Comparison of ENCODE assay signal across 1 cellular context in genomic region chr6:138250053-138250452, GRCh38.
TF ChIP-seq lines count a peak whose summit lies in the region.

No MANE protein-coding gene starts in this region.

TF ChIP-seq in WTC11, 78 proteins besides CTCF, POLR2A, EP300 and RAD21 (continued from another document):
- TF ChIP-seq AFF4 (CRISPR knock-in tag; IDR thresholded peaks at IDR 0.05; ENCODE audit: borderline replicate concordance) (no peak), PREB (CRISPR knock-in tag; IDR thresholded peaks at IDR 0.05; ENCODE audit: borderline replicate concordance) (no peak), E2F5 (CRISPR knock-in tag; IDR thresholded peaks at IDR 0.05) (no peak), CREM (CRISPR knock-in tag; IDR thresholded peaks at IDR 0.05) (no peak), NR2C2 (CRISPR knock-in tag; IDR thresholded peaks at IDR 0.05) (no peak), SMAD4 (CRISPR knock-in tag; IDR thresholded peaks at IDR 0.05) (no peak), ELF4 (CRISPR knock-in tag; IDR thresholded peaks at IDR 0.05; ENCODE audit: low read depth) (no peak), SP1 (CRISPR knock-in tag; conservative IDR thresholded peaks at IDR 0.05) (no peak), ZNF532 (CRISPR knock-in tag; IDR thresholded peaks at IDR 0.05; ENCODE audit: borderline replicate concordance) (no peak), AR (CRISPR knock-in tag; IDR thresholded peaks at IDR 0.05) (no peak)
TF ChIP-seq in WTC11: peak in this region for 0.
